3 cellular contexts compared by ENCODE assay signal in the genomic region with DNA sequence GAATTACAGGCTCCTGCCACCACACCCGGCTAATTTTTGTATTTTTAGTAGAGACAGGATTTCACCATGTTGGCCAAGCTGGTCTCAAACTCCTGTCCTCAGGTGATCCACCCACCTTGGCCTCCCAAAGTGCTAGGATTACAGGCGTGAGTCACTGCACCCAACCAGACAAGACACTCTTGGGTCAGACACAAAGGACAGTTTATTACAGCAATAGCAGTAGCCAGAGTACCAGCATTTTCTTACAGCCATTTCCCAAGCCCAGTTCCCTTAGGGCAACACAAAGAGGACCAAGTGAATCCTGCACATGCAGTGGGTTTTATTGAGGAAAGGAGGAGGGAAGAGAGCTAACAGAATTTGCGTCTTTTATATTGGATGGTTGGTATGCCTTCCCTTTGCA. TPM values are rescaled to one million over a fixed set of nuclear protein-coding genes. Genes with fewer than 3 reads are reported as not detected.
"Had no signal": no experiment of that assay in that cellular context is flagged by ENCODE, and none has a peak within 500 bp of the region (broad histone marks: within the 10 kb centered on the region; RNA-seq: fewer than 3 reads in every experiment).

No MANE protein-coding gene starts in this region.

RNA-seq across cellular contexts. Expression of a gene that starts 35.8 kb away (rescaled TPM):
- total RNA-seq: occipital lobe, osteocyte, smooth muscle cell had no signal
